13 cellular contexts compared by ENCODE assay signal in the genomic region with DNA sequence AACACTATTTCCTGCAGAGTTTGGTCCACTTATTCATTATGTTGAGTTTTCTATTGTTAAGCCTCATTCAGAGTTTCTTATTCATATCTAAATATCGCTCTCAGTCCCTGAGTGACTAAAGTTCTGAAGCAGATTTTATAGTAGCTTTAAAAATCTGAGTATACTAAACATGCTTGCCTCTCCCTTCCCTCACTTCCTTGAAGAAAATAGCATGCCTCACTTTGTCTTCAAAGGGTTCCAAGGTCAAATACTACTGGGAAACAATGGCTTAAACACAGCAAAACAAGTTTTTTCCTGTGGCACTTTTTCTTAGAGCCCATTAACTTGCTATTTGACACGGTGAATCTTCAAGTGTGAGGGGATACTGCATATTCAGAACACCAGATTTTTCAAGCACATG.
"Had no signal": no experiment of that assay in that cellular context is flagged by ENCODE, and none has a peak within 500 bp of the region (broad histone marks: within the 10 kb centered on the region; RNA-seq: fewer than 3 reads in every experiment).

No MANE protein-coding gene starts in this region.

- H3K9me3 Mint-ChIP-seq: central memory CD8-positive, alpha-beta T cell; naive thymus-derived CD8-positive, alpha-beta T cell; type B pancreatic cell had no signal

- H3K4me1 ChIP-seq: right atrium auricular region, uterus had no signal

- DNase-seq: foreskin melanocyte; heart left ventricle; left ventricle myocardium superior; mesendoderm; naive thymus-derived CD8-positive, alpha-beta T cell; posterior cingulate gyrus; stimulated activated CD4-positive, alpha-beta T cell treated with anti-CD3 and anti-CD28 coated beads, Interleukin-2, amount 100 ng/mL, for 48 hours; stimulated activated naive CD4-positive, alpha-beta T cell treated with Interleukin-2 at 50 U/mL for 16 hours; uterus had no signal

- H3K36me3 ChIP-seq: heart left ventricle, right atrium auricular region, uterus had no signal

- H3K27me3 ChIP-seq: heart left ventricle, right atrium auricular region, uterus had no signal

- H3K9me3 ChIP-seq: heart left ventricle, right atrium auricular region, uterus had no signal

- ATAC-seq: heart left ventricle; left ventricle myocardium superior; naive thymus-derived CD8-positive, alpha-beta T cell had no signal

- H3K27ac Mint-ChIP-seq: naive thymus-derived CD8-positive, alpha-beta T cell; type B pancreatic cell had no signal

- H3K4me2 ChIP-seq: smooth muscle cell had no signal

- H3K36me3 Mint-ChIP-seq: naive thymus-derived CD8-positive, alpha-beta T cell; type B pancreatic cell had no signal

- H3K27ac ChIP-seq: right atrium auricular region, uterus had no signal

- H3K4me3 ChIP-seq: heart left ventricle, right atrium auricular region, smooth muscle cell, uterus had no signal

- H3K4me3 Mint-ChIP-seq: central memory CD8-positive, alpha-beta T cell; naive thymus-derived CD8-positive, alpha-beta T cell; type B pancreatic cell had no signal
